ENCODE assay signal across 1 cellular context in genomic region chr15:58471341-58471740, GRCh38.
TF ChIP-seq lines count a peak whose summit lies in the region.

No MANE protein-coding gene starts in this region.

TF ChIP-seq in K562, 482 proteins besides CTCF, POLR2A, EP300 and RAD21:
- TF ChIP-seq, protein P1, sequence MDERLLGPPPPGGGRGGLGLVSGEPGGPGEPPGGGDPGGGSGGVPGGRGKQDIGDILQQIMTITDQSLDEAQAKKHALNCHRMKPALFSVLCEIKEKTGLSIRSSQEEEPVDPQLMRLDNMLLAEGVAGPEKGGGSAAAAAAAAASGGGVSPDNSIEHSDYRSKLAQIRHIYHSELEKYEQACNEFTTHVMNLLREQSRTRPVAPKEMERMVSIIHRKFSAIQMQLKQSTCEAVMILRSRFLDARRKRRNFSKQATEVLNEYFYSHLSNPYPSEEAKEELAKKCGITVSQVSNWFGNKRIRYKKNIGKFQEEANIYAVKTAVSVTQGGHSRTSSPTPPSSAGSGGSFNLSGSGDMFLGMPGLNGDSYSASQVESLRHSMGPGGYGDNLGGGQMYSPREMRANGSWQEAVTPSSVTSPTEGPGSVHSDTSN (CRISPR knock-in tag; IDR thresholded peaks at IDR 0.05; ENCODE audit: low read depth): no peak
- TF ChIP-seq, protein P1 (tag; conservative IDR thresholded peaks at IDR 0.05; ENCODE audit: low read depth): peak; percentile 67
- TF ChIP-seq BDP1 (IDR thresholded peaks at IDR 0.05; ENCODE audit: insufficient read depth, insufficient read length): no peak
- TF ChIP-seq MEIS2 (IDR thresholded peaks at IDR 0.05; ENCODE audit: partially characterized antibody): peak; percentile 78
- no peak for TF ChIP-seq ZNF41 (CRISPR knock-in tag; conservative IDR thresholded peaks at IDR 0.05)
- TF ChIP-seq ILF3 (IDR thresholded peaks at IDR 0.05; ENCODE audit: borderline replicate concordance): no peak
- TF ChIP-seq ZNF830 (CRISPR knock-in tag; IDR thresholded peaks at IDR 0.05): no peak
- TF ChIP-seq, protein P2, sequence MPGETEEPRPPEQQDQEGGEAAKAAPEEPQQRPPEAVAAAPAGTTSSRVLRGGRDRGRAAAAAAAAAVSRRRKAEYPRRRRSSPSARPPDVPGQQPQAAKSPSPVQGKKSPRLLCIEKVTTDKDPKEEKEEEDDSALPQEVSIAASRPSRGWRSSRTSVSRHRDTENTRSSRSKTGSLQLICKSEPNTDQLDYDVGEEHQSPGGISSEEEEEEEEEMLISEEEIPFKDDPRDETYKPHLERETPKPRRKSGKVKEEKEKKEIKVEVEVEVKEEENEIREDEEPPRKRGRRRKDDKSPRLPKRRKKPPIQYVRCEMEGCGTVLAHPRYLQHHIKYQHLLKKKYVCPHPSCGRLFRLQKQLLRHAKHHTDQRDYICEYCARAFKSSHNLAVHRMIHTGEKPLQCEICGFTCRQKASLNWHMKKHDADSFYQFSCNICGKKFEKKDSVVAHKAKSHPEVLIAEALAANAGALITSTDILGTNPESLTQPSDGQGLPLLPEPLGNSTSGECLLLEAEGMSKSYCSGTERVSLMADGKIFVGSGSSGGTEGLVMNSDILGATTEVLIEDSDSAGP (CRISPR knock-in tag; IDR thresholded peaks at IDR 0.05): no peak
- TF ChIP-seq GATAD2B (IDR thresholded peaks at IDR 0.05; ENCODE audit: borderline replicate concordance): no peak
- TF ChIP-seq, protein P3, sequence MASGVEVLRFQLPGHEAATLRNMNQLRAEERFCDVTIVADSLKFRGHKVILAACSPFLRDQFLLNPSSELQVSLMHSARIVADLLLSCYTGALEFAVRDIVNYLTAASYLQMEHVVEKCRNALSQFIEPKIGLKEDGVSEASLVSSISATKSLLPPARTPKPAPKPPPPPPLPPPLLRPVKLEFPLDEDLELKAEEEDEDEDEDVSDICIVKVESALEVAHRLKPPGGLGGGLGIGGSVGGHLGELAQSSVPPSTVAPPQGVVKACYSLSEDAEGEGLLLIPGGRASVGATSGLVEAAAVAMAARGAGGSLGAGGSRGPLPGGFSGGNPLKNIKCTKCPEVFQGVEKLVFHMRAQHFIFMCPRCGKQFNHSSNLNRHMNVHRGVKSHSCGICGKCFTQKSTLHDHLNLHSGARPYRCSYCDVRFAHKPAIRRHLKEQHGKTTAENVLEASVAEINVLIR (CRISPR knock-in tag; IDR thresholded peaks at IDR 0.05): no peak
- no peak for TF ChIP-seq HDAC6 (IDR thresholded peaks at IDR 0.05; ENCODE audit: low read depth, low read length)
- TF ChIP-seq, protein P4, sequence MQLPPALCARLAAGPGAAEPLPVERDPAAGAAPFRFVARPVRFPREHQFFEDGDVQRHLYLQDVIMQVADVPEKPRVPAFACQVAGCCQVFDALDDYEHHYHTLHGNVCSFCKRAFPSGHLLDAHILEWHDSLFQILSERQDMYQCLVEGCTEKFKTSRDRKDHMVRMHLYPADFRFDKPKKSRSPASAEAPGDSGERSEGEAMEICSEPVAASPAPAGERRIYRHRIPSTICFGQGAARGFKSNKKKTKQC (CRISPR knock-in tag; IDR thresholded peaks at IDR 0.05): no peak
- TF ChIP-seq ZNF121 (CRISPR knock-in tag; conservative IDR thresholded peaks at IDR 0.05): no peak
- peak in 1 of 2 experiments; percentile 14; a peak in 1 of 4 replicates for TF ChIP-seq TRIM24 (IDR thresholded peaks at IDR 0.05)
- no peak for TF ChIP-seq TFAM (CRISPR knock-in tag; conservative IDR thresholded peaks at IDR 0.05)
- peak; percentile 67; the same call in 1 of the 2 replicates for TF ChIP-seq CTBP1 (IDR thresholded peaks at IDR 0.05; ENCODE audit: borderline replicate concordance)
- TF ChIP-seq, protein P5, sequence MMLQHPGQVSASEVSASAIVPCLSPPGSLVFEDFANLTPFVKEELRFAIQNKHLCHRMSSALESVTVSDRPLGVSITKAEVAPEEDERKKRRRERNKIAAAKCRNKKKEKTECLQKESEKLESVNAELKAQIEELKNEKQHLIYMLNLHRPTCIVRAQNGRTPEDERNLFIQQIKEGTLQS (IDR thresholded peaks at IDR 0.05): peak; percentile 45; the same call in 1 of the 2 replicates
- TF ChIP-seq, protein P5 (CRISPR knock-in tag; conservative IDR thresholded peaks at IDR 0.05): no peak
- TF ChIP-seq SP1 (CRISPR knock-in tag; IDR thresholded peaks at IDR 0.05): no peak
- TF ChIP-seq NR2C2 (CRISPR knock-in tag; IDR thresholded peaks at IDR 0.05): no peak
- 0 out of 2 replicates have a peak, but pooled peaks have one; percentile 14 for TF ChIP-seq NR2C2 (tag; IDR thresholded peaks at IDR 0.05)
- 0 out of 2 replicates have a peak, but pooled peaks have one; percentile 40 for TF ChIP-seq FOXJ2 (tag; IDR thresholded peaks at IDR 0.05)
- no peak for TF ChIP-seq AFF1 (IDR thresholded peaks at IDR 0.05; ENCODE audit: low read depth in 1 of 2, partially characterized antibody in 2 of 2)
- TF ChIP-seq ATF7 (IDR thresholded peaks at IDR 0.05): peak; percentile 39; the same call in 1 of the 2 replicates
- TF ChIP-seq FOXP1 (CRISPR knock-in tag; IDR thresholded peaks at IDR 0.05): no peak
- TF ChIP-seq ARID1B (IDR thresholded peaks at IDR 0.05): peak; percentile 38; the same call in 1 of the 2 replicates
- TF ChIP-seq NRF1 (conservative IDR thresholded peaks at IDR 0.05 in 1 of 2, IDR thresholded peaks at IDR 0.05 in 1 of 2): no peak
- TF ChIP-seq ZNF316 (IDR thresholded peaks at IDR 0.05): no peak
- 0 out of 2 replicates have a peak, but pooled peaks have one; percentile 51 for TF ChIP-seq ZEB2 (IDR thresholded peaks at IDR 0.05)
- 0 out of 2 replicates have a peak, but pooled peaks have one; percentile 43 for TF ChIP-seq RREB1 (CRISPR knock-in tag; IDR thresholded peaks at IDR 0.05)
- 0 out of 2 replicates have a peak, but pooled peaks have one; percentile 12 for TF ChIP-seq CBFA2T3 (IDR thresholded peaks at IDR 0.05)
- TF ChIP-seq, protein P6, sequence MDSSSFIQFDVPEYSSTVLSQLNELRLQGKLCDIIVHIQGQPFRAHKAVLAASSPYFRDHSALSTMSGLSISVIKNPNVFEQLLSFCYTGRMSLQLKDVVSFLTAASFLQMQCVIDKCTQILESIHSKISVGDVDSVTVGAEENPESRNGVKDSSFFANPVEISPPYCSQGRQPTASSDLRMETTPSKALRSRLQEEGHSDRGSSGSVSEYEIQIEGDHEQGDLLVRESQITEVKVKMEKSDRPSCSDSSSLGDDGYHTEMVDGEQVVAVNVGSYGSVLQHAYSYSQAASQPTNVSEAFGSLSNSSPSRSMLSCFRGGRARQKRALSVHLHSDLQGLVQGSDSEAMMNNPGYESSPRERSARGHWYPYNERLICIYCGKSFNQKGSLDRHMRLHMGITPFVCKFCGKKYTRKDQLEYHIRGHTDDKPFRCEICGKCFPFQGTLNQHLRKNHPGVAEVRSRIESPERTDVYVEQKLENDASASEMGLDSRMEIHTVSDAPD (CRISPR knock-in tag; IDR thresholded peaks at IDR 0.05): no peak
- TF ChIP-seq SNIP1 (IDR thresholded peaks at IDR 0.05; ENCODE audit: low read depth): no peak
- TF ChIP-seq MAFG (tag; conservative IDR thresholded peaks at IDR 0.05): no peak
- no peak for TF ChIP-seq ZNF780A (CRISPR knock-in tag; IDR thresholded peaks at IDR 0.05)
- no peak for TF ChIP-seq ATF2 (CRISPR knock-in tag; IDR thresholded peaks at IDR 0.05)
- no peak for TF ChIP-seq ZNF561 (CRISPR knock-in tag; conservative IDR thresholded peaks at IDR 0.05)
